12 cellular contexts compared by ENCODE assay signal in the genomic region with DNA sequence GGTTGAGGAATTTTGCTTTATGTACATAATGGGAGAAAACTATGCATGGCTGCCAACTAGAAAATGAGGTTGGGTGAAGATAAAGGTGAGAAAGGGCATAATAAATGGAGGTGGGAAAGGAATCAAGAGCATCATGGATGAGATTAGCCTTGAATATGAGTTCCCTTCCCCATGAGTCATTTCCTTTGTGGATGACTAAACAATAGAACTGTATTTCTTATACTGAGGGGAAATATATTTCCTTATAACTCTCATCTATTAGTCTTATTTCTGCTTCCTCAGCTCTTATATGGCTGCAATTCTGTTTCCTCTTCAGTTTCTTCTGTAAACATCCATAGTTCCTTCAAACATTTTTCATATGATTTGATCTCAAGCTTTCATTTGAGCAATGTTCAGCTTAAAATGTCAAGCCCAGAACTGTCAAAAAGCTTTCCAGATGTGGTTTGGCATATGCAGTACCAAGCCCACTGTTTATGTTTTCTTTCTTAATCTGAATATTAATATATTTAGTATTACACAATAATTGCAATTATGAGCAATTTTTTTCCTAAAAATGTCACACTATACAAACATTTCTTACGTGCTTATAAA.
DNase-seq lines count a peak whose midpoint lies in the region; TF ChIP-seq lines count a peak whose summit lies in the region.
"Had no signal": no experiment of that assay in that cellular context is flagged by ENCODE, and none has a peak within 500 bp of the region (broad histone marks: within the 10 kb centered on the region; RNA-seq: fewer than 3 reads in every experiment).

No MANE protein-coding gene starts in this region.

- POLR2A ChIA-PET in MCF 10A (lab: Yijun Ruan, JAX), result no interaction called here

- no peaks in the 10 kb centered on the region for H3K4me1 ChIP-seq in breast epithelium

- intact Hi-C loops in MCF 10A (cut with micrococcal nuclease), result no loop called here
- intact Hi-C loops in breast epithelium (cut with DNase I; ENCODE audit: low total_unique reads), result no loop called here

- DNase-seq in MCF 10A (ENCODE audit: unreplicated experiment), result peak; percentile 47
- DNase-seq in breast epithelium (ENCODE audit: low spot score in 2 of 2), result no peak
- peak; percentile 75 for DNase-seq in RKO (ENCODE audit: low spot score)
- DNase-seq in epithelial cell of prostate (ENCODE audit: low read depth, low spot score), result no peak
- DNase-seq in stimulated activated CD4-positive, alpha-beta T cell treated with anti-CD3 and anti-CD28 coated beads, Interleukin-2, amount 100 ng/mL, for 48 hours, result no peak
- DNase-seq in pons (ENCODE audit: low spot score), result no peak
- no peak for DNase-seq in amniotic stem cell (lab: John Stamatoyannopoulos, UW)
- DNase-seq in progenitor cell of endocrine pancreas (ENCODE audit: low spot score, unreplicated experiment), result no peak
- DNase-seq: activated naive CD4-positive, alpha-beta T cell treated with Interleukin-2 at 50 U/mL for 16 hours; cerebellar nuclear complex; NCI-H1694 had no signal

- no peaks in the 10 kb centered on the region for H3K9me3 Mint-ChIP-seq in MCF 10A (ENCODE audit: unreplicated experiment)
- H3K9me3 Mint-ChIP-seq in progenitor cell of endocrine pancreas (ENCODE audit: low read depth), result no peaks in the 10 kb centered on the region

- peaks cover 38% of the 10 kb centered on the region for H3K27me3 Mint-ChIP-seq in MCF 10A (ENCODE audit: insufficient read depth, unreplicated experiment)
- no peaks in the 10 kb centered on the region for H3K27me3 Mint-ChIP-seq in progenitor cell of endocrine pancreas

- H3K27ac Mint-ChIP-seq in MCF 10A (ENCODE audit: low read depth, unreplicated experiment), result no peak overlapping the region
- no peak overlapping the region for H3K27ac Mint-ChIP-seq in progenitor cell of endocrine pancreas
- H3K27ac Mint-ChIP-seq: WTC11 had no signal

- no TSS peak for BruUV-seq in MCF 10A (replicated peaks; lab: Mats Ljungman, UMichigan)

- no peak overlapping the region for H3K4me3 ChIP-seq in breast epithelium

- no peaks in the 10 kb centered on the region for H3K9me3 ChIP-seq in breast epithelium

- H3K4me1 Mint-ChIP-seq in MCF 10A (ENCODE audit: insufficient read depth, unreplicated experiment) (peaks cover 15% of the 10 kb centered on the region), progenitor cell of endocrine pancreas (ENCODE audit: low read depth) (peaks cover 1% of the 10 kb centered on the region)

- H3K36me3 ChIP-seq in breast epithelium, result no peaks in the 10 kb centered on the region

- TF ChIP-seq POLR2A in breast epithelium (IDR thresholded peaks at IDR 0.05), result no peak

- CTCF ChIA-PET in MCF 10A (lab: Yijun Ruan, JAX), result interaction anchor here (0.6 to 1.2 kb wide), 2 partner anchors 92 to 723 kb away, joined by 3 read pairs; no protein-coding TSS in a partner anchor

- TF ChIP-seq CTCF in MCF 10A (IDR thresholded peaks at IDR 0.05; ENCODE audit: unreplicated experiment) (no peak), breast epithelium (IDR thresholded peaks at IDR 0.05) (no peak), progenitor cell of endocrine pancreas (IDR thresholded peaks at IDR 0.05; ENCODE audit: unreplicated experiment) (no peak)

- H3K27ac ChIP-seq in breast epithelium (no peak overlapping the region), epithelial cell of prostate (peak overlapping the region; percentile 91)

- H3K4me3 Mint-ChIP-seq in MCF 10A (ENCODE audit: unreplicated experiment) (no peak overlapping the region), progenitor cell of endocrine pancreas (ENCODE audit: low read depth) (no peak overlapping the region)
- H3K4me3 Mint-ChIP-seq: WTC11 had no signal

- H3K36me3 Mint-ChIP-seq in MCF 10A (ENCODE audit: insufficient read depth, unreplicated experiment), result no peaks in the 10 kb centered on the region
- H3K36me3 Mint-ChIP-seq in progenitor cell of endocrine pancreas (ENCODE audit: insufficient read depth), result no peaks in the 10 kb centered on the region
- H3K36me3 Mint-ChIP-seq: WTC11 had no signal

- peaks cover 0 to 44% of the 10 kb centered on the region in 2 donors for H3K27me3 ChIP-seq in breast epithelium

Comparison
In these comparisons a context has a peak if more than half of its experiments do, and no peak if none do; other contexts are left out.
1. DNase-seq: peak in MCF 10A (single experiment) and RKO (single experiment); none in breast epithelium (0 of 2), epithelial cell of prostate (single experiment), stimulated activated CD4-positive, alpha-beta T cell treated with anti-CD3 and anti-CD28 coated beads, Interleukin-2, amount 100 ng/mL, for 48 hours (0 of 2), pons (single experiment), amniotic stem cell (single experiment) and progenitor cell of endocrine pancreas (single experiment).